9 cellular contexts compared by ENCODE assay signal in the genomic region with DNA sequence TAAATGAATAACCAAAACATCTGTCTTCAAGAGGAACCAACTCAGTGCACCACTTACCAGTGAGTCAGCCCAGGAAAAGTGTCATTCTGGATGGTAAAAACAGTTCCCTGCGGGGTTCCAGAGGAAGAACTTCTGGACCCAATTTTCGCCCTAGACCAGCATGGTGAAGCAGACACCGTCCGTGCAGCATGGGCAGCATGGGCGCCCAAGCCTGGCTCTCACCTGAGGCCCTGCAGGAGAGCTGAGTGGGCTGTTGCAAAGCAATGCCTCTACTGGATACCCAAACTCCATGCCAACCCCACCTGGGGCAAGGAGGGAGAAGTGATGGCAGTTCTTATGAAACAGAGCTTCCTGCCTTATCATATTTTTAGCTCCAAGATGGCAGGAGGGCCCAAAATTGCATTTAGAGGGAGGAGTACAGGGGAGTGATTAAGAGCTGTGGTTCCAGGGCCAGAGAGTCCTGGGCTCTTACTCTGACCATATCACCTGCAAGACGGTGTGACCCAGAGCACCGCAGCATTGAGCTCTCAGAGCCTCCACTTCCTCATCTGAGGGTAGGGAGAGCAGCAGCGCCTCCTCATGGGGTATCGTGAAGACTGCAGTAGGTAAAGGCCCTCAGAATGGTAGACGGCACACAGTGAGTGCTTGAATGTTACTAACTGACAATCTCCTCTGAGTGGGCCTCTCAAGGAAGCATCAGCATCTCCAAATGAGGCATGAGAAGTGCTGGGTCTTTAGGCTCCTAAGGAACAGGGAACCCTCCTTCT. TPM values are rescaled to one million over a fixed set of nuclear protein-coding genes. Genes with fewer than 3 reads are reported as not detected.
A peak's percentile ranks its signal among the peaks of the same experiment; 100 is the strongest.
DNase-seq lines count a peak whose midpoint lies in the region; ATAC-seq, FAIRE-seq and TF ChIP-seq lines count a peak whose summit lies in the region.
"Had no signal": no experiment of that assay in that cellular context is flagged by ENCODE, and none has a peak within 500 bp of the region (broad histone marks: within the 10 kb centered on the region; RNA-seq: fewer than 3 reads in every experiment).

No MANE protein-coding gene starts in this region.

- no peaks in the 10 kb centered on the region for H3K79me2 ChIP-seq in K562 (ENCODE audit: control insufficient read depth, insufficient read depth, low read length)

- H3K27ac ChIP-seq in K562 (ENCODE audit: extremely low read depth, low read depth, low read length): no peak overlapping the region
- H3K27ac ChIP-seq in mesenchymal stem cell (ENCODE audit: low read length, poor library complexity, severe bottlenecking): no peak overlapping the region
- H3K27ac ChIP-seq: SK-N-MC had no signal

- H2BK120ac ChIP-seq in mesenchymal stem cell (ENCODE audit: low read depth, low read length): no peak overlapping the region

- H3K9ac ChIP-seq in K562 (ENCODE audit: insufficient read depth in 1 of 2, low read depth in 2 of 2, low read length in 2 of 2) (no peak overlapping the region), mesenchymal stem cell (ENCODE audit: low read length) (no peak overlapping the region)

- intact Hi-C loops in K562 (cut with micrococcal nuclease): no loop called here

- no peaks in the 10 kb centered on the region for H4K20me1 ChIP-seq in K562 (replicated peaks; ENCODE audit: control insufficient read depth, insufficient read depth, low read length)

- no peak overlapping the region for H3K18ac ChIP-seq in mesenchymal stem cell (ENCODE audit: low read depth in 1 of 2, low read length in 2 of 2)

- CTCF ChIA-PET in K562 (lab: Yijun Ruan, JAX; ENCODE audit: low intra/inter-chr PET ratio): interaction anchor here (0.9 to 1.2 kb wide), 2 partner anchors 167 to 273 kb away, joined by 3 to 5 read pairs; no protein-coding TSS in a partner anchor

- no peak overlapping the region for H2BK5ac ChIP-seq in mesenchymal stem cell (ENCODE audit: low read depth, low read length, poor library complexity, severe bottlenecking)

- H3K36me3 ChIP-seq in K562 (ENCODE audit: control insufficient read depth, insufficient read depth, low read length): peaks cover 53% of the 10 kb centered on the region; the same call in 2 of the 3 replicates
- H3K36me3 ChIP-seq in mesenchymal stem cell (ENCODE audit: control insufficient read depth in 1 of 2, insufficient read depth in 2 of 2, low read depth in 1 of 2, low read length in 2 of 2): peaks cover 64 to 83% of the 10 kb centered on the region in 2 experiments

- 38% methylated on average over 6 of the region's 10 CpGs for WGBS in K562 (ENCODE audit: insufficient coverage, low coverage, missing lambda C conversion rate)
- WGBS in mesenchymal stem cell: 90% methylated on average over 10 of the region's 10 CpGs

- FAIRE-seq in K562 (lab: Jason Lieb, UNC): peak; percentile 74

- in situ Hi-C loops in GM13977 (cut with MboI; ENCODE audit: low pct_unique_long_range_greater_than_20kb, low sequenced_read_pairs, unreplicated experiment): no loop called here
- in situ Hi-C loops in SK-MEL-5 (cut with HindIII; ENCODE audit: low pct_unique_long_range_greater_than_20kb, low sequenced_read_pairs): no loop called here
- in situ Hi-C loops in K562 (cut with MboI): no loop called here

- H3K79me1 ChIP-seq in mesenchymal stem cell (replicated peaks; ENCODE audit: low read length, poor library complexity, severe bottlenecking): peaks cover 24% of the 10 kb centered on the region

- TF ChIP-seq POLR2A in K562 (conservative IDR thresholded peaks at IDR 0.05): no peak

- peak overlapping the region; percentile 54 for H4K91ac ChIP-seq in mesenchymal stem cell (ENCODE audit: low read length)

- TF ChIP-seq RAD21 in K562 (CRISPR knock-in tag; conservative IDR thresholded peaks at IDR 0.05 in 1 of 2, IDR thresholded peaks at IDR 0.05 in 1 of 2): peak; percentile 30 to 66

- ATAC-seq in K562 (peak; percentile 95), HG02973 (IDR thresholded peaks at IDR 0.05; ENCODE audit: unreplicated experiment) (no peak), HG02870 (IDR thresholded peaks at IDR 0.05; ENCODE audit: unreplicated experiment) (no peak), HG03342 (IDR thresholded peaks at IDR 0.05; ENCODE audit: unreplicated experiment) (no peak)

- POLR2A ChIA-PET in K562 (lab: Yijun Ruan, JAX): interaction anchor here (0.6 to 1.2 kb wide), 8 partner anchors 9 to 328 kb away, joined by 3 to 7 read pairs (median 3); a partner anchor contains a TSS

- H3K9me1 ChIP-seq in K562 (ENCODE audit: control insufficient read depth, insufficient read depth, low read length): no peaks in the 10 kb centered on the region

- H3K4me1 ChIP-seq in K562 (replicated peaks in 1 of 2; ENCODE audit: control insufficient read depth in 2 of 2, insufficient read depth in 2 of 2, low read length in 2 of 2): no peaks in the 10 kb centered on the region; a peak in 1 of 5 replicates
- peaks cover 2% of the 10 kb centered on the region for H3K4me1 ChIP-seq in mesenchymal stem cell (ENCODE audit: control insufficient read depth, insufficient read depth, low read depth, low read length)

- H2AFZ ChIP-seq in K562 (ENCODE audit: low read depth, low read length) (no peak overlapping the region), mesenchymal stem cell (ENCODE audit: low read depth, low read length) (no peak overlapping the region)

- DNase-seq in GM13977 (ENCODE audit: low spot score) (no peak), SK-MEL-5 (ENCODE audit: low read depth, low spot score) (peak; percentile 60), K562 (ENCODE audit: extremely low read depth in 1 of 4, low spot score in 3 of 4) (peak; percentile 27 to 53 (median 38)), mesenchymal stem cell (peak; percentile 12), DMS153 (lab: John Stamatoyannopoulos, UW) (no peak)

- H2BK12ac ChIP-seq in mesenchymal stem cell (ENCODE audit: low read length in 2 of 2): no peak overlapping the region

- H4K8ac ChIP-seq in mesenchymal stem cell (ENCODE audit: low read length): no peak overlapping the region

- no peaks in the 10 kb centered on the region for H3K9me3 ChIP-seq in K562 (replicated peaks; ENCODE audit: control insufficient read depth, insufficient read depth, low read depth, low read length)
- no peaks in the 10 kb centered on the region for H3K9me3 ChIP-seq in mesenchymal stem cell (ENCODE audit: control insufficient read depth, low read length)

- peak; percentile 51 for TF ChIP-seq CTCF in GM13977 (IDR thresholded peaks at IDR 0.05; ENCODE audit: extremely low read depth, insufficient read depth, missing control alignments)
- TF ChIP-seq CTCF in K562 (IDR thresholded peaks at IDR 0.05 in 2 of 3, conservative IDR thresholded peaks at IDR 0.05 in 1 of 3; ENCODE audit: insufficient read depth in 2 of 3, low read depth in 1 of 3, low read length in 3 of 3): peak; percentile 51 to 70 (median 67)

- TF ChIP-seq EP300 in K562 (IDR thresholded peaks at IDR 0.05; ENCODE audit: low read length): no peak

- no peak overlapping the region for H2AK5ac ChIP-seq in mesenchymal stem cell (ENCODE audit: low read length, severe bottlenecking)

- H3K4ac ChIP-seq in mesenchymal stem cell (ENCODE audit: low read depth in 1 of 2, low read length in 2 of 2): no peak overlapping the region

- no peak overlapping the region for H3K14ac ChIP-seq in mesenchymal stem cell (ENCODE audit: low read length in 2 of 2)

- no peak overlapping the region for H3K4me3 ChIP-seq in K562
- H3K4me3 ChIP-seq in mesenchymal stem cell (ENCODE audit: insufficient read depth in 1 of 2, low read depth in 1 of 2, low read length in 2 of 2): no peak overlapping the region
- H3K4me3 ChIP-seq: SK-N-MC had no signal

- H3K27me3 ChIP-seq in K562 (ENCODE audit: control insufficient read depth in 2 of 2, insufficient read depth in 2 of 2, low read length in 2 of 2): no peaks in the 10 kb centered on the region
- H3K27me3 ChIP-seq in mesenchymal stem cell (ENCODE audit: control insufficient read depth in 1 of 2, insufficient read depth in 1 of 2, low read length in 2 of 2): no peaks in the 10 kb centered on the region

- H3K4me2 ChIP-seq in K562 (ENCODE audit: insufficient read depth, low read length) (no peak overlapping the region), mesenchymal stem cell (ENCODE audit: low read length, poor library complexity, severe bottlenecking) (no peak overlapping the region)

- no TSS peak for BruUV-seq in K562 (replicated peaks; lab: Mats Ljungman, UMichigan)

- no peak overlapping the region for H3K23ac ChIP-seq in mesenchymal stem cell (ENCODE audit: low read length in 2 of 2)

- H2BK15ac ChIP-seq in mesenchymal stem cell (ENCODE audit: low read depth, poor library complexity, severe bottlenecking): no peak overlapping the region

RNA-seq across cellular contexts. Expression of a gene that starts 16.6 kb away (rescaled TPM):
- 33.7 and 41.5 TPM in 2 replicates for total RNA-seq in SK-MEL-5 (2014; rRNA removed; shearing (Covaris generic))
- 37.3 and 37.8 TPM in 2 replicates for polyA plus RNA-seq in SK-MEL-5 (2015; cell fraction: cytosol; rRNA removed)
- 55.3 and 68.9 TPM in 2 replicates for polyA plus RNA-seq in SK-MEL-5 (2015; cell fraction: nucleus; rRNA removed)
- 20.1 and 48.1 TPM in 2 replicates for total RNA-seq in K562 (2011; cell fraction: chromatin; rRNA removed; ENCODE audit: low replicate concordance)
- 28.3 and 32.5 TPM in 2 replicates for total RNA-seq in K562 (2011; cell fraction: nucleolus; rRNA removed)
- 18.3 and 29.5 TPM in 2 replicates for total RNA-seq in K562 (2011; cell fraction: nucleoplasm; rRNA removed)
- total RNA-seq in K562 (2014; rRNA removed) (15.1 and 23.3 TPM in 2 replicates), K562 (2014; rRNA removed; fragmentation: Illumina TruSeq; extraction: Trizol) (6.0 and 7.2 TPM in 2 replicates), K562 (2015; rRNA removed; fragmentation: Illumina TruSeq; extraction: Trizol) (5.5 and 7.4 TPM in 2 replicates), K562 (2021) (11.8 and 13.7 TPM in 2 replicates)
- polyA plus RNA-seq in K562 (2011; rRNA removed) (12.1 and 12.4 TPM in 2 replicates), K562 (2014; fragmentation: Illumina TruSeq; extraction: Trizol) (10.1 and 10.2 TPM in 2 replicates), K562 (2014; fragmentation: Nextera tagmentation; extraction: Ambion mirVana) (1 to 10 TPM in 1 of 2 experiments, under 1 TPM in 1; 0.63 to 1.0 TPM), K562 (2014; rRNA removed) (12.2 and 12.9 TPM in 2 replicates)
- 13.8 and 18.3 TPM in 2 replicates for polyA plus RNA-seq in K562 (2011; cell fraction: cytosol; rRNA removed)
- 17.2 and 21.3 TPM in 2 replicates for polyA plus RNA-seq in K562 (2011; cell fraction: nucleus; rRNA removed)
- polyA plus RNA-seq in K562 (2012): 14.0 and 20.7 TPM in 2 replicates
- polyA minus RNA-seq in K562 (2011; rRNA and poly(A)+ RNA removed): 10.6 and 16.2 TPM in 2 replicates
- polyA minus RNA-seq in K562 (2011; cell fraction: cytosol; rRNA and poly(A)+ RNA removed): 10.8 and 16.8 TPM in 2 replicates
- 11.6 and 12.9 TPM in 2 replicates for polyA minus RNA-seq in K562 (2011; cell fraction: nucleus; rRNA and poly(A)+ RNA removed)
- polyA plus RNA-seq in mesenchymal stem cell (2013, experiment 1 of 2): 18.7 TPM
- polyA plus RNA-seq in mesenchymal stem cell (2013, experiment 2 of 2): 20.5 TPM

RNA-seq across cellular contexts. Expression of a gene that starts 29.6 kb away (rescaled TPM):
- 14.6 and 27.1 TPM in 2 replicates for total RNA-seq in SK-MEL-5 (2014; rRNA removed; shearing (Covaris generic))
- 58.6 and 63.8 TPM in 2 replicates for polyA plus RNA-seq in SK-MEL-5 (2015; cell fraction: cytosol; rRNA removed)
- 21.4 and 29.5 TPM in 2 replicates for polyA plus RNA-seq in SK-MEL-5 (2015; cell fraction: nucleus; rRNA removed)
- total RNA-seq in K562 (2011; cell fraction: chromatin; rRNA removed; ENCODE audit: low replicate concordance): 34.8 and 41.3 TPM in 2 replicates
- 14.2 and 16.3 TPM in 2 replicates for total RNA-seq in K562 (2011; cell fraction: nucleolus; rRNA removed)
- 27.9 and 46.9 TPM in 2 replicates for total RNA-seq in K562 (2011; cell fraction: nucleoplasm; rRNA removed)
- 17.3 and 33.9 TPM in 2 replicates for total RNA-seq in K562 (2014; rRNA removed)
- 15.7 TPM in 2 replicates for total RNA-seq in K562 (2014; rRNA removed; fragmentation: Illumina TruSeq; extraction: Trizol)
- 13.0 and 16.6 TPM in 2 replicates for total RNA-seq in K562 (2015; rRNA removed; fragmentation: Illumina TruSeq; extraction: Trizol)
- total RNA-seq in K562 (2021): 44.6 and 45.2 TPM in 2 replicates
- 30.0 and 47.9 TPM in 2 replicates for polyA plus RNA-seq in K562 (2011; rRNA removed)
- 24.6 and 30.3 TPM in 2 replicates for polyA plus RNA-seq in K562 (2011; cell fraction: cytosol; rRNA removed)
- 26.2 and 26.6 TPM in 2 replicates for polyA plus RNA-seq in K562 (2011; cell fraction: nucleus; rRNA removed)
- polyA plus RNA-seq in K562 (2012): 33.5 and 37.0 TPM in 2 replicates
- 37.8 and 52.2 TPM in 2 replicates for polyA plus RNA-seq in K562 (2014; fragmentation: Illumina TruSeq; extraction: Trizol)
- 1 to 10 TPM; 7.2 to 8.8 TPM for polyA plus RNA-seq in K562 (2014; fragmentation: Nextera tagmentation; extraction: Ambion mirVana)
- 28.1 and 37.7 TPM in 2 replicates for polyA plus RNA-seq in K562 (2014; rRNA removed)
- polyA minus RNA-seq in K562 (2011; rRNA and poly(A)+ RNA removed): 17.3 and 23.1 TPM in 2 replicates
- 12.8 and 14.8 TPM in 2 replicates for polyA minus RNA-seq in K562 (2011; cell fraction: cytosol; rRNA and poly(A)+ RNA removed)
- polyA minus RNA-seq in K562 (2011; cell fraction: nucleus; rRNA and poly(A)+ RNA removed): 3.4 and 5.3 TPM in 2 replicates
- polyA plus RNA-seq in mesenchymal stem cell (2013, experiment 1 of 2): 71.7 TPM
- 78.4 TPM for polyA plus RNA-seq in mesenchymal stem cell (2013, experiment 2 of 2)

RNA-seq across cellular contexts. Expression of a gene that starts 40.5 kb away (rescaled TPM):
- 48.6 and 54.6 TPM in 2 replicates for total RNA-seq in SK-MEL-5 (2014; rRNA removed; shearing (Covaris generic))
- polyA plus RNA-seq in SK-MEL-5 (2015; cell fraction: cytosol; rRNA removed): 92.3 and 106 TPM in 2 replicates
- 81.5 and 85.4 TPM in 2 replicates for polyA plus RNA-seq in SK-MEL-5 (2015; cell fraction: nucleus; rRNA removed)
- 62.3 and 168 TPM in 2 replicates for total RNA-seq in K562 (2011; cell fraction: chromatin; rRNA removed; ENCODE audit: low replicate concordance)
- 61.3 and 72.2 TPM in 2 replicates for total RNA-seq in K562 (2011; cell fraction: nucleolus; rRNA removed)
- 63.9 and 80.0 TPM in 2 replicates for total RNA-seq in K562 (2011; cell fraction: nucleoplasm; rRNA removed)
- total RNA-seq in K562 (2014; rRNA removed): 11.6 and 16.2 TPM in 2 replicates
- total RNA-seq in K562 (2014; rRNA removed; fragmentation: Illumina TruSeq; extraction: Trizol): 5.1 and 9.1 TPM in 2 replicates
- 9.3 and 11.6 TPM in 2 replicates for total RNA-seq in K562 (2015; rRNA removed; fragmentation: Illumina TruSeq; extraction: Trizol)
- total RNA-seq in K562 (2021): 31.4 and 32.5 TPM in 2 replicates
- 14.8 and 19.1 TPM in 2 replicates for polyA plus RNA-seq in K562 (2011; rRNA removed)
- polyA plus RNA-seq in K562 (2011; cell fraction: cytosol; rRNA removed): 10.3 and 16.8 TPM in 2 replicates
- polyA plus RNA-seq in K562 (2011; cell fraction: nucleus; rRNA removed): 42.0 and 49.2 TPM in 2 replicates
- polyA plus RNA-seq in K562 (2012): 20.0 and 32.7 TPM in 2 replicates
- 16.4 and 20.3 TPM in 2 replicates for polyA plus RNA-seq in K562 (2014; fragmentation: Illumina TruSeq; extraction: Trizol)
- polyA plus RNA-seq in K562 (2014; fragmentation: Nextera tagmentation; extraction: Ambion mirVana): under 1 TPM; 0.46 to 0.78 TPM
- polyA plus RNA-seq in K562 (2014; rRNA removed): 12.7 and 16.6 TPM in 2 replicates
- polyA minus RNA-seq in K562 (2011; rRNA and poly(A)+ RNA removed): 29.7 and 38.7 TPM in 2 replicates
- 24.1 and 28.1 TPM in 2 replicates for polyA minus RNA-seq in K562 (2011; cell fraction: cytosol; rRNA and poly(A)+ RNA removed)
- polyA minus RNA-seq in K562 (2011; cell fraction: nucleus; rRNA and poly(A)+ RNA removed): 19.0 and 27.8 TPM in 2 replicates
- polyA plus RNA-seq in mesenchymal stem cell (2013, experiment 1 of 2): 112 TPM
- 111 TPM for polyA plus RNA-seq in mesenchymal stem cell (2013, experiment 2 of 2)

Comparison
In these comparisons a context has a peak if more than half of its experiments do, and no peak if none do; other contexts are left out.
1. DNase-seq: peak in SK-MEL-5 (single experiment), K562 (4 of 4) and mesenchymal stem cell (single experiment); none in GM13977 (single experiment) and DMS153 (single experiment).